Comparison of ENCODE assay signal across 8 cellular contexts in the genomic region with DNA sequence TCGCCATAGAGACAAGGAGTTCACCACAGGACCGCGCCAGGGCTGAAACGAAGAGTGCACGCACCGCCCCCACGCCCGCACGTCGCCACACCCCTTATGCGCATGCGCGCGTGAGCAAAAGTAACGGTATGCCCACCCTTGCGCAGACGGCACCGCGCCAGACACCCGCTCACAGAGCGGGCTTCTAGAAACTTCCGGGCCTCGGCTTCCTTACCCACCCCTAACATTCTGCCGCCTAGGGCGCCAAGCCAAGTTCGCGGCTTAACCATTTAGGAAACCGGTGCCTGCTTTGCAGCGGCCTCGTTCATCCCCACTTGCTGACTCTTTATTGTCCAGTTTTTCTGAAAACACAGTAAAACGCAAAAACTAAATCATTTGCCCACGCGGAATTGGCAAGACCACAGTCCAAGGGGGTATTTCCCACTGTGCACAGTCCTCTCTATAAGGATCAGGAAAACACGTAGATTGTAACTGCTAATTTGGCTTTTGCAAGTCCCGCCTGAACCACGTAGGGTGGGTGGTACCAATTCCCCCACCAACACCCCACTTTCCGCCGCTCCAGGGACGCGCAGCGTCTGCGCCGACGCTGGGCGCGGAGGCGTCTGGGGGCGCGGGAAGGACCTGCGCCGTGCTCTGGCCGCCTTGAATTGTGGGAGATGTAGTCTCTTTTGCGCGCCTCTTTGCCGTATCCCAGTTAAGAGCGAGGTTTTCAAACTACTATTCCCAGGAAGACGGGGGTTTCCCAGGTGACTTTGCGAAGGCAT. TPM values are rescaled to one million over a fixed set of nuclear protein-coding genes. Genes with fewer than 3 reads are reported as not detected.
DNase-seq lines count a peak whose midpoint lies in the region; ATAC-seq and TF ChIP-seq lines count a peak whose summit lies in the region.

A gene with protein sequence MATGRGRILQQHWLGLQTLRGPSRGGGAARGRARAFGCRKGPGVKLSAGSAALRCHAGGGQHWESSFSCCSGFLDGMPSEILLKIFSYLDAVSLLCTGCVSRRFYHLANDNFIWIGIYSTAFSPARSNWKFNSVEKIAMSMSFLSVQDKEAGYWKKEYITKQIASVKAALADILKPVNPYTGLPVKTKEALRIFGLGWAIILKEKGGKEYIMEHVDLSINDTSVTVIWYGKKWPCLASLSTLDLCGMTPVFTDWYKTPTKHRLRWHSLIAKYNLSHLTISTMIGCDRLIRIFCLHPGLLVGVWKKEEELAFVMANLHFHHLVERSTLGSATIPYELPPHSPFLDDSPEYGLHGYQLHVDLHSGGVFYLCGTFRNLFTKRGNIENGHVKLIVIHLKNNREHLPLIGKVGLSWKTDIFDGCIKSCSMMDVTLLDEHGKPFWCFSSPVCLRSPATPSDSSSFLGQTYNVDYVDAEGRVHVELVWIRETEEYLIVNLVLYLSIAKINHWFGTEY (minus strand): TSS at position 56 of the 764 bp plus-strand sequence. CDS start 49 bp downstream, at position 7.
A gene with protein sequence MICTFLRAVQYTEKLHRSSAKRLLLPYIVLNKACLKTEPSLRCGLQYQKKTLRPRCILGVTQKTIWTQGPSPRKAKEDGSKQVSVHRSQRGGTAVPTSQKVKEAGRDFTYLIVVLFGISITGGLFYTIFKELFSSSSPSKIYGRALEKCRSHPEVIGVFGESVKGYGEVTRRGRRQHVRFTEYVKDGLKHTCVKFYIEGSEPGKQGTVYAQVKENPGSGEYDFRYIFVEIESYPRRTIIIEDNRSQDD (plus strand): TSS at position 745 of the 764 bp plus-strand sequence. CDS start 286 bp downstream, outside the sequence.

- no peaks in the 10 kb centered on the region for H3K9me3 ChIP-seq in lung (ENCODE audit: control insufficient read depth in 2 of 2, insufficient read depth in 1 of 2, low read length in 1 of 2)

- H3K4me3 ChIP-seq in lung, result peak within 1 kb of the TSS; percentile 88

- TF ChIP-seq CTCF in lung (IDR thresholded peaks at IDR 0.05; ENCODE audit: control extremely low read depth, extremely low read depth), result no peak

- peaks cover 12 to 15% of the 10 kb centered on the region in 2 donors for H3K4me1 ChIP-seq in lung (ENCODE audit: control insufficient read depth in 2 of 2, insufficient read depth in 2 of 2, low read length in 2 of 2)

- DNase-seq in COLO829 (ENCODE audit: low spot score) (peak; percentile 90), HT-29 (ENCODE audit: low spot score) (peak; percentile 85), lung (ENCODE audit: low spot score) (peak; percentile 96)
- DNase-seq in NK-92 treated with Interleukin-12 subunit alpha and Interleukin-12 subunit beta, amount 100 ng/mL, for 24 hours (lab: John Stamatoyannopoulos, UW), result peak; percentile 93
- peak; percentile 92 to 93 for DNase-seq in activated CD8-positive, alpha-beta memory T cell treated with anti-CD3 and anti-CD28 coated beads for 4 hours (ENCODE audit: low read depth in 2 of 2)
- peak; percentile 93 for DNase-seq in effector CD8-positive, alpha-beta T cell (lab: John Stamatoyannopoulos, UW)
- peak; percentile 91 to 95 (median 93) for DNase-seq in stimulated activated CD4-positive, alpha-beta T cell treated with anti-CD3 and anti-CD28 coated beads, TNF-alpha, amount 100 ng/mL, for 24 hours (ENCODE audit: low read depth in 3 of 3)

- H3K27me3 ChIP-seq in lung (ENCODE audit: control insufficient read depth, insufficient read depth), result no peaks in the 10 kb centered on the region

- peak within 1 kb of the TSS; percentile 94 to 97 for H3K27ac ChIP-seq in lung (ENCODE audit: low read depth in 1 of 2, low read length in 1 of 2)

- peaks cover 0 to 2% of the 10 kb centered on the region in 2 donors for H3K36me3 ChIP-seq in lung (ENCODE audit: control insufficient read depth in 2 of 2, insufficient read depth in 2 of 2, low read length in 2 of 2)

- peak; percentile 88 for ATAC-seq in GM21360 (IDR thresholded peaks at IDR 0.05; ENCODE audit: unreplicated experiment)
- ATAC-seq in lung (ENCODE audit: insufficient read depth, low FRiP score), result peak; percentile 97

- 0 to 1% methylated on average over 55 to 58 of the region's 58 CpGs for WGBS in lung, 2 donors

RNA-seq across cellular contexts. Expression of the first gene that starts in this region (rescaled TPM):
- not detected in 2 replicates for total RNA-seq in HT-29 (2014; rRNA removed; shearing (Covaris generic))
- 1 to 10 TPM; 4.1 to 9.7 TPM for total RNA-seq in lung
- polyA plus RNA-seq in lung, result 1 to 10 TPM; 2.6 to 6.2 TPM

RNA-seq across cellular contexts. Expression of the second gene that starts in this region (rescaled TPM):
- total RNA-seq in HT-29 (2014; rRNA removed; shearing (Covaris generic)), result 17.2 and 33.8 TPM in 2 replicates
- total RNA-seq in lung, result 10 to 100 TPM; 22.1 to 26.1 TPM
- polyA plus RNA-seq in lung, result 10 to 100 TPM; 12.6 to 23.6 TPM

Comparison
In these comparisons a context has a peak if more than half of its experiments do, and no peak if none do; other contexts are left out.
1. Peak in every context shown above with its lines: DNase-seq, ATAC-seq, H3K4me3 ChIP-seq and H3K27ac ChIP-seq.